ENCODE assay signal across 8 cellular contexts in genomic region chr12:122981036-122981471, GRCh38. TPM values are rescaled to one million over a fixed set of nuclear protein-coding genes. Genes with fewer than 3 reads are reported as not detected.
A peak's percentile ranks its signal among the peaks of the same experiment; 100 is the strongest.
DNase-seq lines count a peak whose midpoint lies in the region; ATAC-seq lines count a peak whose summit lies in the region.

No MANE protein-coding gene starts in this region.

- POLR2A ChIA-PET in activated naive CD8-positive, alpha-beta T cell treated with anti-CD3 and anti-CD28 coated beads, Interleukin-2, amount 10 ng/mL, durations not matched to agents 7 days and 5 days (lab: Charles Lee) = interaction anchor here (0.9 to 2.6 kb wide), 4 partner anchors 11 to 251 kb away, joined by 3 to 14 read pairs (median 4); no protein-coding TSS in a partner anchor

- ATAC-seq in HG03460 (IDR thresholded peaks at IDR 0.05; ENCODE audit: unreplicated experiment) = peak; percentile 20
- peak; percentile 10 for ATAC-seq in activated naive CD8-positive, alpha-beta T cell treated with anti-CD3 and anti-CD28 coated beads, Interleukin-2, amount 10 ng/mL, durations not matched to agents 7 days and 5 days (ENCODE audit: low read depth)
- ATAC-seq in stimulated activated naive CD8-positive, alpha-beta T cell treated with anti-CD3 and anti-CD28 coated beads, Interleukin-15, amount 100 ng/mL, for 72 hours = peak; percentile 29

- DNase-seq in activated T-cell treated with anti-CD3 and anti-CD28 coated beads, Interleukin-2, amount 50 U/mL, for 24 hours = no peak
- DNase-seq in activated T-cell treated with anti-CD3 and anti-CD28 coated beads, Interleukin-2, amount 50 U/mL, for 1 hour = no peak
- DNase-seq in activated naive CD8-positive, alpha-beta T cell treated with anti-CD3 and anti-CD28 coated beads, Interleukin-2, amount 10 ng/mL, durations not matched to agents 7 days and 5 days = no peak
- DNase-seq in iris pigment epithelial cell (ENCODE audit: low read depth) (peak; percentile 44), 8988T (no peak)
- DNase-seq in stimulated activated naive CD8-positive, alpha-beta T cell treated with anti-CD3 and anti-CD28 coated beads, Interleukin-15, amount 100 ng/mL, for 72 hours = peak in 1 of 2 donors; percentile 41
- no peak for DNase-seq in stimulated activated CD4-positive, alpha-beta T cell treated with anti-CD3 and anti-CD28 coated beads, Interleukin-4, amount 100 ng/mL, for 24 hours

- no peaks in the 10 kb centered on the region for H3K9me3 Mint-ChIP-seq in activated T-cell treated with anti-CD3 and anti-CD28 coated beads, Interleukin-2, amount 50 U/mL, for 24 hours
- H3K9me3 Mint-ChIP-seq in activated naive CD8-positive, alpha-beta T cell treated with anti-CD3 and anti-CD28 coated beads, Interleukin-2, amount 10 ng/mL, durations not matched to agents 7 days and 5 days = no peaks in the 10 kb centered on the region
- no peaks in the 10 kb centered on the region for H3K9me3 Mint-ChIP-seq in stimulated activated naive CD8-positive, alpha-beta T cell treated with anti-CD3 and anti-CD28 coated beads, Interleukin-15, amount 100 ng/mL, for 72 hours

- peaks cover 68% of the 10 kb centered on the region for H3K36me3 Mint-ChIP-seq in activated T-cell treated with anti-CD3 and anti-CD28 coated beads, Interleukin-2, amount 50 U/mL, for 24 hours (ENCODE audit: low read depth)
- H3K36me3 Mint-ChIP-seq in activated naive CD8-positive, alpha-beta T cell treated with anti-CD3 and anti-CD28 coated beads, Interleukin-2, amount 10 ng/mL, durations not matched to agents 7 days and 5 days = peaks cover 7% of the 10 kb centered on the region

- peaks cover 64% of the 10 kb centered on the region for H3K4me1 Mint-ChIP-seq in activated T-cell treated with anti-CD3 and anti-CD28 coated beads, Interleukin-2, amount 50 U/mL, for 24 hours (ENCODE audit: low read depth)
- H3K4me1 Mint-ChIP-seq in activated naive CD8-positive, alpha-beta T cell treated with anti-CD3 and anti-CD28 coated beads, Interleukin-2, amount 10 ng/mL, durations not matched to agents 7 days and 5 days = peaks cover 38% of the 10 kb centered on the region
- peaks cover 77% of the 10 kb centered on the region for H3K4me1 Mint-ChIP-seq in stimulated activated naive CD8-positive, alpha-beta T cell treated with anti-CD3 and anti-CD28 coated beads, Interleukin-15, amount 100 ng/mL, for 72 hours

- no peaks in the 10 kb centered on the region for H3K27me3 Mint-ChIP-seq in activated T-cell treated with anti-CD3 and anti-CD28 coated beads, Interleukin-2, amount 50 U/mL, for 24 hours
- no peaks in the 10 kb centered on the region for H3K27me3 Mint-ChIP-seq in activated naive CD8-positive, alpha-beta T cell treated with anti-CD3 and anti-CD28 coated beads, Interleukin-2, amount 10 ng/mL, durations not matched to agents 7 days and 5 days
- H3K27me3 Mint-ChIP-seq in stimulated activated naive CD8-positive, alpha-beta T cell treated with anti-CD3 and anti-CD28 coated beads, Interleukin-15, amount 100 ng/mL, for 72 hours = no peaks in the 10 kb centered on the region

- peak overlapping the region; percentile 93 for H3K4me3 Mint-ChIP-seq in activated T-cell treated with anti-CD3 and anti-CD28 coated beads, Interleukin-2, amount 50 U/mL, for 24 hours
- peak overlapping the region; percentile 93 for H3K4me3 Mint-ChIP-seq in activated naive CD8-positive, alpha-beta T cell treated with anti-CD3 and anti-CD28 coated beads, Interleukin-2, amount 10 ng/mL, durations not matched to agents 7 days and 5 days
- peak overlapping the region; percentile 91 to 97 for H3K4me3 Mint-ChIP-seq in stimulated activated naive CD8-positive, alpha-beta T cell treated with anti-CD3 and anti-CD28 coated beads, Interleukin-15, amount 100 ng/mL, for 72 hours

- peak overlapping the region; percentile 91 for H3K27ac Mint-ChIP-seq in activated T-cell treated with anti-CD3 and anti-CD28 coated beads, Interleukin-2, amount 50 U/mL, for 24 hours
- peak overlapping the region; percentile 84 for H3K27ac Mint-ChIP-seq in activated naive CD8-positive, alpha-beta T cell treated with anti-CD3 and anti-CD28 coated beads, Interleukin-2, amount 10 ng/mL, durations not matched to agents 7 days and 5 days
- peak overlapping the region; percentile 96 to 97 for H3K27ac Mint-ChIP-seq in stimulated activated naive CD8-positive, alpha-beta T cell treated with anti-CD3 and anti-CD28 coated beads, Interleukin-15, amount 100 ng/mL, for 72 hours

RNA-seq across cellular contexts. Expression of gene ARL6IP4, which starts 0.6 kb away (rescaled TPM):
- total RNA-seq in activated naive CD8-positive, alpha-beta T cell treated with anti-CD3 and anti-CD28 coated beads, Interleukin-2, amount 10 ng/mL, durations not matched to agents 7 days and 5 days = 100 to 1,000 TPM; 204 to 211 TPM

RNA-seq across cellular contexts. Expression of gene OGFOD2, which starts 6.0 kb away (rescaled TPM):
- total RNA-seq in activated naive CD8-positive, alpha-beta T cell treated with anti-CD3 and anti-CD28 coated beads, Interleukin-2, amount 10 ng/mL, durations not matched to agents 7 days and 5 days = 10 to 100 TPM; 33.8 to 35.5 TPM

RNA-seq across cellular contexts. Expression of gene ABCB9, which starts 14.8 kb away (rescaled TPM):
- 1 to 10 TPM; 7.0 to 9.2 TPM for total RNA-seq in activated naive CD8-positive, alpha-beta T cell treated with anti-CD3 and anti-CD28 coated beads, Interleukin-2, amount 10 ng/mL, durations not matched to agents 7 days and 5 days
